ENCODE assay signal across 20 cellular contexts in the genomic region with DNA sequence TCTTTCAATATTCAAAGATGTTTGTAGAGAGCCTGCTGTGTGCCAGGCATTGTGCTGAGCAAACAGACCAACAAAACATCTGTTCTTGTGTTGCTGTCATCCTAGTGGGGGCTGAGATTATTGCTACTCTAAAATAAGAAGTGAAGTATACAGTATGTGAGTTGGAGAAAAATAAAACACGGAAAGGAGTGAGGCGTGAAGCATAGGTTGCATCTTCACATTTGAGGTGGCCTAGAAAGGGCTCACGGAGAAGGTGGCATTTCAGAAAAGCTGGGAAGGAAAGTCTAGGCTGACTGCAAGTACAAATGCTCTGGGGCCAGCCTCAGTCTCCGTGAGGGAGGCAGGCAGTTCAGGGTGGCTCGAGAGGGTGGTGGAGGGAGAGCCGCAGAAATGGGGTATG.
DNase-seq lines count a peak whose midpoint lies in the region; ATAC-seq and TF ChIP-seq lines count a peak whose summit lies in the region.
"Had no signal": no experiment of that assay in that cellular context is flagged by ENCODE, and none has a peak within 500 bp of the region (broad histone marks: within the 10 kb centered on the region; RNA-seq: fewer than 3 reads in every experiment).

No MANE protein-coding gene starts in this region.

- WGBS in smooth muscle cell (ENCODE audit: low lambda C conversion rate) = 91% methylated on average over 6 of the region's 6 CpGs

- no peaks in the 10 kb centered on the region for H3K36me3 Mint-ChIP-seq in chondrocyte (ENCODE audit: low read depth)

- peak; percentile 65 for DNase-seq in NCI-H345 (lab: John Stamatoyannopoulos, UW)
- DNase-seq in chondrocyte (ENCODE audit: low spot score) = no peak
- DNase-seq in smooth muscle cell (lab: John Stamatoyannopoulos, UW; ENCODE audit: unreplicated experiment) = no peak
- no peak for DNase-seq in NCI-H2227 treated with DMSO at 0.1 percent for 48 hours (lab: John Stamatoyannopoulos, UW)
- no peak for DNase-seq in left lung
- DNase-seq in NCI-H187 (lab: John Stamatoyannopoulos, UW) = no peak
- DNase-seq in left lobe of liver (ENCODE audit: low spot score) = no peak
- DNase-seq: activated CD4-positive, alpha-beta T cell treated with anti-CD3 and anti-CD28 coated beads for 48 hours; activated effector memory CD4-positive, alpha-beta T cell treated with anti-CD3 and anti-CD28 coated beads, Interleukin-2, amount 50 U/mL, for 16 hours; BE2C; caudate nucleus; effector CD8-positive, alpha-beta T cell; GDM1; head of caudate nucleus; Kasumi-1; NCI-H1105 treated with DMSO at 0.1 percent for 48 hours; NCI-H82; nucleus accumbens; stimulated activated CD4-positive, alpha-beta T cell treated with anti-CD3 and anti-CD28 coated beads, Interleukin-4, amount 100 ng/mL, for 1 hour had no signal

- no peaks in the 10 kb centered on the region for H3K9me3 ChIP-seq in mucosa of rectum (ENCODE audit: control insufficient read depth in 2 of 2, low read length in 2 of 2)
- H3K9me3 ChIP-seq in smooth muscle cell (replicated peaks; ENCODE audit: low read depth) = no peaks in the 10 kb centered on the region
- H3K9me3 ChIP-seq in left lung = no peaks in the 10 kb centered on the region
- H3K9me3 ChIP-seq: BE2C had no signal

- peak overlapping the region; percentile 53 for H3K27ac Mint-ChIP-seq in chondrocyte (ENCODE audit: unreplicated experiment)

- H3K4me2 ChIP-seq in smooth muscle cell = no peak overlapping the region

- H3K27me3 Mint-ChIP-seq in chondrocyte (ENCODE audit: low read depth) = no peaks in the 10 kb centered on the region

- ATAC-seq in left lung (no peak), left lobe of liver (no peak)

- H3K9me3 Mint-ChIP-seq in chondrocyte (ENCODE audit: low read depth) = no peaks in the 10 kb centered on the region

- intact Hi-C loops in left lung (cut with DNase I) = no loop called here

- H3K9ac ChIP-seq in mucosa of rectum (ENCODE audit: low read depth in 1 of 2, low read length in 2 of 2) = peak overlapping the region; percentile 34 to 64
- peak overlapping the region; percentile 26 for H3K9ac ChIP-seq in smooth muscle cell (ENCODE audit: low read depth)

- H3F3A ChIP-seq in smooth muscle cell (ENCODE audit: low read depth) = peaks cover 9% of the 10 kb centered on the region

- H3K27ac ChIP-seq in mucosa of rectum (ENCODE audit: low read depth in 2 of 2, low read length in 2 of 2) (peak overlapping the region; percentile 86), smooth muscle cell (ENCODE audit: low read depth) (no peak overlapping the region), left lung (no peak overlapping the region)

- no peak for TF ChIP-seq CTCF in chondrocyte (IDR thresholded peaks at IDR 0.05)
- no peak for TF ChIP-seq CTCF in smooth muscle cell (IDR thresholded peaks at IDR 0.05; ENCODE audit: borderline replicate concordance, insufficient read depth, poor library complexity, severe bottlenecking)
- no peak for TF ChIP-seq CTCF in left lung (IDR thresholded peaks at IDR 0.05)

- peaks cover 30% of the 10 kb centered on the region for H3K4me1 Mint-ChIP-seq in chondrocyte (ENCODE audit: low read depth)

- no peak overlapping the region for H3K4me3 Mint-ChIP-seq in chondrocyte (ENCODE audit: unreplicated experiment)

- H3K4me3 ChIP-seq in mucosa of rectum (ENCODE audit: low read length in 2 of 2) (no peak overlapping the region), smooth muscle cell (no peak overlapping the region), left lung (no peak overlapping the region)

- H2AFZ ChIP-seq in smooth muscle cell (ENCODE audit: low read depth) = no peak overlapping the region

- peaks cover 20 to 44% of the 10 kb centered on the region in 2 donors for H3K4me1 ChIP-seq in mucosa of rectum (ENCODE audit: control insufficient read depth in 2 of 2, insufficient read depth in 2 of 2, low read length in 2 of 2)
- no peaks in the 10 kb centered on the region for H3K4me1 ChIP-seq in smooth muscle cell (ENCODE audit: low read depth)
- peaks cover 8 to 10% of the 10 kb centered on the region in 2 donors for H3K4me1 ChIP-seq in left lung

- H3K27me3 ChIP-seq in mucosa of rectum (ENCODE audit: control insufficient read depth in 2 of 2, insufficient read depth in 2 of 2, low read length in 2 of 2) = no peaks in the 10 kb centered on the region
- no peaks in the 10 kb centered on the region for H3K27me3 ChIP-seq in smooth muscle cell (ENCODE audit: low read depth)
- H3K27me3 ChIP-seq in left lung = no peaks in the 10 kb centered on the region
- H3K27me3 ChIP-seq: BE2C had no signal

- no peaks in the 10 kb centered on the region for H4K20me1 ChIP-seq in smooth muscle cell (ENCODE audit: low read depth)

- H3K36me3 ChIP-seq in mucosa of rectum (ENCODE audit: control insufficient read depth in 2 of 2, insufficient read depth in 2 of 2, low read length in 2 of 2) (no peaks in the 10 kb centered on the region), smooth muscle cell (ENCODE audit: low read depth) (no peaks in the 10 kb centered on the region), left lung (no peaks in the 10 kb centered on the region)
- H3K36me3 ChIP-seq: BE2C had no signal

- no peaks in the 10 kb centered on the region for H3K79me2 ChIP-seq in smooth muscle cell (ENCODE audit: low read depth)

Comparison
In these comparisons a context has a peak if more than half of its experiments do, and no peak if none do; other contexts are left out.
1. H3K27ac ChIP-seq: peak in mucosa of rectum (2 of 2); none in smooth muscle cell (single experiment) and left lung (0 of 2).